17 cellular contexts compared by ENCODE assay signal in the genomic region with DNA sequence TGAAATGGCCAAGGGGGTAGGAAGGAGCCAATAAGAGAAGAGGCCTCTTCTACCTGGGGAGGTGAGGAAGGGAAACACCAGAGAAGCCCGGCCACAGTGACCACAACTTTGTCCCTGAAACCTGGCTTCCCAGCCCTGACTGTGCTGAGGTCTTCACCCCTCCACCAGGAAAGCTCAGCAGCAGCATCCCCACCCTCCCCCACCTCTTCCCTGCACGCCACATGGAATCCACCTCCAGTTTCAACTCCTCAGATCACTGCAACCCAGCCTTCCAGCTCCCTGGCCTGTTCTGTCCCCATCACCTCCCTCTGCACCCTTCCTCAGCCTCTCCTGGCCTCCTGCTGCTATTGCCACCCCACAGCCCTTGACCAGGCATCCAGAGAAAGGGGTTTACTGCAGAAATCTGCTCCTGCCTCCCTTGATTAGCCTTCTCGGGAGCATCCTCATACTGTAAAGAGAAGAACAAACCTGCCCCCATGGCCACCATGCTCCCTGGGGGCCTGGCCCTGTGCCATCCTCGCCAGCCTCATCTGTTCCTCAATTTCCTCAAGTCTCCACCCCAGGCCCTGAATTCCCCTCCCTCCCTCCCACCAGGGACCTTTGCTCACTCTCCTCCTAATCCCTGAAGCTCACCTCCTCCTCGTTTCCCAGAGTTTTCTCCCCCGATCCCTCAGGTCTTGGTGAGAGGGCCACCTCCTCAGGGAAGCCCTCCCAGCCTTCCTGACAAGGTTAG.
DNase-seq lines count a peak whose midpoint lies in the region; ATAC-seq and TF ChIP-seq lines count a peak whose summit lies in the region.
"Had no signal": no experiment of that assay in that cellular context is flagged by ENCODE, and none has a peak within 500 bp of the region (broad histone marks: within the 10 kb centered on the region; RNA-seq: fewer than 3 reads in every experiment).

No MANE protein-coding gene starts in this region.

- no peak overlapping the region for H3K4me3 ChIP-seq in A673 (ENCODE audit: low read depth, low read length, poor library complexity, severe bottlenecking)
- no peak overlapping the region for H3K4me3 ChIP-seq in RWPE2 (ENCODE audit: severe bottlenecking)
- H3K4me3 ChIP-seq in neuronal stem cell (ENCODE audit: low read length in 2 of 2): no peak overlapping the region
- H3K4me3 ChIP-seq in OCI-LY7 (ENCODE audit: low read depth, low read length, poor library complexity, severe bottlenecking): no peak overlapping the region
- H3K4me3 ChIP-seq: GM12878, GM23248 had no signal

- CTCF ChIA-PET in A673 (lab: Charles Lee): no interaction called here
- CTCF ChIA-PET in OCI-LY7 (lab: Charles Lee; ENCODE audit: unreplicated experiment): no interaction called here
- CTCF ChIA-PET in activated CD4-positive, alpha-beta T cell treated with anti-CD3 and anti-CD28 coated beads, Interleukin-2, amount 10 ng/mL, durations not matched to agents 7 days and 5 days (lab: Charles Lee): no interaction called here

- H4K91ac ChIP-seq in neuronal stem cell (ENCODE audit: low read depth, low read length, poor library complexity): peak overlapping the region; percentile 39

- no peak overlapping the region for H3K23ac ChIP-seq in neuronal stem cell (ENCODE audit: low read depth, low read length, poor library complexity)

- no CpG with 5 or more reads among the region's 6 CpGs for WGBS in neuronal stem cell (ENCODE audit: extremely low coverage in 2 of 2, insufficient read length in 2 of 2, insufficient replicate concordance in 1 of 2), 2 donors

- peaks cover 62% of the 10 kb centered on the region for H3K4me1 ChIP-seq in A673 (ENCODE audit: insufficient read depth, low read length, poor library complexity, severe bottlenecking)
- no peaks in the 10 kb centered on the region for H3K4me1 ChIP-seq in RWPE2 (ENCODE audit: insufficient read depth, poor library complexity, severe bottlenecking)
- H3K4me1 ChIP-seq in neuronal stem cell (ENCODE audit: control insufficient read depth in 2 of 2, insufficient read depth in 1 of 2, low read depth in 1 of 2, low read length in 2 of 2): peaks cover 0 to 4% of the 10 kb centered on the region in 2 donors
- H3K4me1 ChIP-seq in OCI-LY7 (ENCODE audit: insufficient read depth, low read length, poor library complexity, severe bottlenecking): no peaks in the 10 kb centered on the region

- no peaks in the 10 kb centered on the region for H3K4me1 Mint-ChIP-seq in activated CD4-positive, alpha-beta T cell treated with anti-CD3 and anti-CD28 coated beads, Interleukin-2, amount 10 ng/mL, durations not matched to agents 7 days and 5 days
- H3K4me1 Mint-ChIP-seq: CD4-positive, alpha-beta memory T cell had no signal

- no peak overlapping the region for H2BK12ac ChIP-seq in neuronal stem cell (ENCODE audit: low read length)

- H2BK5ac ChIP-seq in neuronal stem cell (ENCODE audit: low read length): no peak overlapping the region

- H3K36me3 Mint-ChIP-seq in activated CD4-positive, alpha-beta T cell treated with anti-CD3 and anti-CD28 coated beads, Interleukin-2, amount 10 ng/mL, durations not matched to agents 7 days and 5 days (ENCODE audit: low read depth): no peaks in the 10 kb centered on the region
- H3K36me3 Mint-ChIP-seq: CD4-positive, alpha-beta memory T cell had no signal

- intact Hi-C loops in A673 (cut with micrococcal nuclease; ENCODE audit: unreplicated experiment) (no loop called here), OCI-LY7 (cut with micrococcal nuclease; ENCODE audit: unreplicated experiment) (no loop called here)

- H3K14ac ChIP-seq in neuronal stem cell (ENCODE audit: low read length): no peak overlapping the region

- POLR2A ChIA-PET in A673 (lab: Charles Lee; ENCODE audit: low non-redundant PET) (no interaction called here), OCI-LY7 (lab: Charles Lee) (no interaction called here)
- POLR2A ChIA-PET in activated CD4-positive, alpha-beta T cell treated with anti-CD3 and anti-CD28 coated beads, Interleukin-2, amount 10 ng/mL, durations not matched to agents 7 days and 5 days (lab: Charles Lee): no interaction called here

- TF ChIP-seq CTCF in A673 (conservative IDR thresholded peaks at IDR 0.05; ENCODE audit: low read depth, low read length) (no peak), RWPE2 (IDR thresholded peaks at IDR 0.05; ENCODE audit: poor library complexity, severe bottlenecking) (no peak), OCI-LY7 (conservative IDR thresholded peaks at IDR 0.05; ENCODE audit: low read length) (no peak)

- no peaks in the 10 kb centered on the region for H3K9me3 Mint-ChIP-seq in activated CD4-positive, alpha-beta T cell treated with anti-CD3 and anti-CD28 coated beads, Interleukin-2, amount 10 ng/mL, durations not matched to agents 7 days and 5 days
- H3K9me3 Mint-ChIP-seq: CD4-positive, alpha-beta memory T cell had no signal

- H3K4me3 Mint-ChIP-seq in activated CD4-positive, alpha-beta T cell treated with anti-CD3 and anti-CD28 coated beads, Interleukin-2, amount 10 ng/mL, durations not matched to agents 7 days and 5 days: no peak overlapping the region
- H3K4me3 Mint-ChIP-seq: CD4-positive, alpha-beta memory T cell had no signal

- H3K9me2 ChIP-seq in OCI-LY7 (ENCODE audit: insufficient read depth, low read length): no peaks in the 10 kb centered on the region

- no peak overlapping the region for H4K8ac ChIP-seq in neuronal stem cell (ENCODE audit: low read depth, low read length)

- no peaks in the 10 kb centered on the region for H3K27me3 Mint-ChIP-seq in activated CD4-positive, alpha-beta T cell treated with anti-CD3 and anti-CD28 coated beads, Interleukin-2, amount 10 ng/mL, durations not matched to agents 7 days and 5 days

- H3K4me2 ChIP-seq in neuronal stem cell (ENCODE audit: insufficient read depth, low read length, poor library complexity, severe bottlenecking): no peak overlapping the region
- no peak overlapping the region for H3K4me2 ChIP-seq in OCI-LY7 (ENCODE audit: low read length)

- no peaks in the 10 kb centered on the region for H3K79me1 ChIP-seq in neuronal stem cell (ENCODE audit: low read depth, low read length)

- no peaks in the 10 kb centered on the region for H4K20me1 ChIP-seq in OCI-LY7 (ENCODE audit: insufficient read depth, low read length)

- no TSS peak for BruUV-seq in A673 (replicated peaks; lab: Mats Ljungman, UMichigan)
- no TSS peak for BruUV-seq in OCI-LY7 (replicated peaks; lab: Mats Ljungman, UMichigan)

- peak overlapping the region; percentile 81 for H3K27ac ChIP-seq in A673 (ENCODE audit: low read depth, low read length, poor library complexity, severe bottlenecking)
- no peak overlapping the region for H3K27ac ChIP-seq in RWPE2 (ENCODE audit: poor library complexity, severe bottlenecking)
- H3K27ac ChIP-seq in neuronal stem cell (replicated peaks; ENCODE audit: low read length): no peak overlapping the region
- H3K27ac ChIP-seq in OCI-LY7 (ENCODE audit: low read depth, low read length, poor library complexity, severe bottlenecking): no peak overlapping the region
- H3K27ac ChIP-seq: C4-2B, GM23248 had no signal

- no peak for ATAC-seq in RWPE2 (ENCODE audit: low read depth)
- no peak for ATAC-seq in HG03045 (IDR thresholded peaks at IDR 0.05; ENCODE audit: unreplicated experiment)
- ATAC-seq in HG03469 (IDR thresholded peaks at IDR 0.05; ENCODE audit: unreplicated experiment): no peak
- ATAC-seq: GM12878, HepG2 had no signal

- H2BK15ac ChIP-seq in neuronal stem cell (ENCODE audit: low read length): no peak overlapping the region

- H3K9me3 ChIP-seq in A673 (ENCODE audit: low read depth, low read length, poor library complexity, severe bottlenecking) (no peaks in the 10 kb centered on the region), RWPE2 (ENCODE audit: severe bottlenecking) (no peaks in the 10 kb centered on the region), neuronal stem cell (replicated peaks in 1 of 2; ENCODE audit: control insufficient read depth in 2 of 2, insufficient read depth in 1 of 2, low read depth in 1 of 2, low read length in 2 of 2) (no peaks in the 10 kb centered on the region), OCI-LY7 (ENCODE audit: low read length) (no peaks in the 10 kb centered on the region)

- H3K27me3 ChIP-seq in A673 (replicated peaks; ENCODE audit: insufficient read depth, low read depth, low read length, poor library complexity) (no peaks in the 10 kb centered on the region), RWPE2 (ENCODE audit: insufficient read depth, poor library complexity, severe bottlenecking) (peaks cover 12% of the 10 kb centered on the region), neuronal stem cell (ENCODE audit: control insufficient read depth in 3 of 3, insufficient read depth in 3 of 3, low read depth in 1 of 3, low read length in 3 of 3) (no peaks in the 10 kb centered on the region)

- H3K9ac ChIP-seq in neuronal stem cell (ENCODE audit: low read depth, low read length, poor library complexity): no peak overlapping the region
- H3K9ac ChIP-seq: GM23248 had no signal

- H3K18ac ChIP-seq in neuronal stem cell (ENCODE audit: low read length): peak overlapping the region; percentile 32

- DNase-seq in A673 (ENCODE audit: low spot score) (no peak), RWPE2 (ENCODE audit: low spot score) (peak; percentile 10), ecto neural progenitor cell (ENCODE audit: low spot score) (peak; percentile 28), neuronal stem cell (ENCODE audit: low spot score) (no peak), OCI-LY7 (ENCODE audit: low spot score) (no peak)
- DNase-seq in activated CD4-positive, alpha-beta T cell treated with anti-CD3 and anti-CD28 coated beads, Interleukin-2, amount 10 ng/mL, durations not matched to agents 7 days and 5 days: no peak
- DNase-seq: 8988T; ACHN; CD4-positive, alpha-beta memory T cell; DMS79; GM23248; H7 had no signal

- no peaks in the 10 kb centered on the region for H3K36me3 ChIP-seq in A673 (ENCODE audit: insufficient read depth, low read length, poor library complexity, severe bottlenecking)
- no peaks in the 10 kb centered on the region for H3K36me3 ChIP-seq in RWPE2 (ENCODE audit: low read depth)
- H3K36me3 ChIP-seq in neuronal stem cell (replicated peaks in 1 of 2; ENCODE audit: control insufficient read depth in 2 of 2, insufficient read depth in 2 of 2, low read length in 2 of 2): no peaks in the 10 kb centered on the region
- no peaks in the 10 kb centered on the region for H3K36me3 ChIP-seq in OCI-LY7 (ENCODE audit: insufficient read depth, low read length)

- H3K4ac ChIP-seq in neuronal stem cell (ENCODE audit: low read length): no peak overlapping the region

- no peaks in the 10 kb centered on the region for H3K79me2 ChIP-seq in OCI-LY7 (ENCODE audit: insufficient read depth, low read depth, low read length)

- H2AFZ ChIP-seq in neuronal stem cell (ENCODE audit: low read length): no peak overlapping the region
- H2AFZ ChIP-seq in OCI-LY7 (ENCODE audit: low read length): no peak overlapping the region
- H2AFZ ChIP-seq: GM23248 had no signal

- no peak overlapping the region for H2BK120ac ChIP-seq in neuronal stem cell (ENCODE audit: low read depth, low read length)

- H3K27ac Mint-ChIP-seq in activated CD4-positive, alpha-beta T cell treated with anti-CD3 and anti-CD28 coated beads, Interleukin-2, amount 10 ng/mL, durations not matched to agents 7 days and 5 days: no peak overlapping the region
- H3K27ac Mint-ChIP-seq: CD4-positive, alpha-beta memory T cell had no signal

- peak overlapping the region; percentile 42 for H2AK5ac ChIP-seq in neuronal stem cell (ENCODE audit: low read depth, low read length)

Comparison
In these comparisons a context has a peak if more than half of its experiments do, and no peak if none do; other contexts are left out.
1. DNase-seq: peak in RWPE2 (single experiment) and ecto neural progenitor cell (single experiment); none in A673 (single experiment), neuronal stem cell (single experiment), OCI-LY7 (single experiment) and activated CD4-positive, alpha-beta T cell treated with anti-CD3 and anti-CD28 coated beads, Interleukin-2, amount 10 ng/mL, durations not matched to agents 7 days and 5 days (single experiment).